27 cellular contexts compared by ENCODE assay signal in genomic region chr11:123298488-123299447, GRCh38.
"Had no signal": no experiment of that assay in that cellular context is flagged by ENCODE, and none has a peak within 500 bp of the region (broad histone marks: within the 10 kb centered on the region; RNA-seq: fewer than 3 reads in every experiment).

No MANE protein-coding gene starts in this region.

- DNase-seq: activated CD4-positive, alpha-beta T cell treated with anti-CD3 and anti-CD28 coated beads for 48 hours; activated CD4-positive, alpha-beta T cell treated with anti-CD3 and anti-CD28 coated beads, Interleukin-2, amount 50 U/mL, for 48 hours; activated CD8-positive, alpha-beta memory T cell treated with anti-CD3 and anti-CD28 coated beads for 24 hours; activated effector memory CD4-positive, alpha-beta T cell treated with Interleukin-2 at 50 U/mL for 16 hours; activated naive CD4-positive, alpha-beta T cell treated with Interleukin-2 at 50 U/mL for 16 hours; effector memory CD4-positive, alpha-beta T cell; erythroblast; mucosa of descending colon; stimulated activated CD4-positive, alpha-beta T cell treated with anti-CD3 and anti-CD28 coated beads, Interleukin-12 subunit alpha, Interleukin-12 subunit beta, amount 100 ng/mL, for 4 hours; stimulated activated CD4-positive, alpha-beta T cell treated with anti-CD3 and anti-CD28 coated beads, Interleukin-4, amount 100 ng/mL, for 1 hour; stimulated activated naive CD8-positive, alpha-beta T cell treated with anti-CD3 and anti-CD28 coated beads, Interleukin-15, Interleukin-2, amounts not matched to agents 100 U/mL and 50 U/mL, for 24 hours; testis; transverse colon had no signal

- H3K9me3 ChIP-seq: ascending aorta, heart left ventricle, left lung, mucosa of descending colon, neutrophil, testis, transverse colon had no signal

- H3K36me3 ChIP-seq: ascending aorta, cardiac muscle cell, heart left ventricle, left lung, neutrophil, transverse colon had no signal

- H3K27ac ChIP-seq: ascending aorta, cardiac muscle cell, coronary artery, dorsolateral prefrontal cortex, heart left ventricle, left lung, neutrophil, skin epidermis, testis, transverse colon, VCaP had no signal

- FAIRE-seq: TTC549 had no signal

- H3K4me3 ChIP-seq: ascending aorta, cardiac muscle cell, coronary artery, dorsolateral prefrontal cortex, heart left ventricle, left lung, lung, mucosa of descending colon, skin epidermis, testis, transverse colon had no signal

- H3K27me3 ChIP-seq: ascending aorta, testis had no signal

- ATAC-seq: activated CD4-positive, CD25-positive, alpha-beta regulatory T cell treated with anti-CD3 and anti-CD28 coated beads, Interleukin-2, amount 50 U/mL, for 24 hours; left lung; mucosa of descending colon; natural killer cell treated with Interleukin-12 subunit alpha and Interleukin-12 subunit beta and Interleukin-15 and Interleukin-18, amount 100 ng/mL, for 72 hours; sciatic nerve; stimulated activated naive CD8-positive, alpha-beta T cell treated with anti-CD3 and anti-CD28 coated beads, Interleukin-15, Interleukin-2, amounts not matched to agents 100 U/mL and 50 U/mL, for 24 hours had no signal
